ENCODE assay signal across 15 cellular contexts in the genomic region with DNA sequence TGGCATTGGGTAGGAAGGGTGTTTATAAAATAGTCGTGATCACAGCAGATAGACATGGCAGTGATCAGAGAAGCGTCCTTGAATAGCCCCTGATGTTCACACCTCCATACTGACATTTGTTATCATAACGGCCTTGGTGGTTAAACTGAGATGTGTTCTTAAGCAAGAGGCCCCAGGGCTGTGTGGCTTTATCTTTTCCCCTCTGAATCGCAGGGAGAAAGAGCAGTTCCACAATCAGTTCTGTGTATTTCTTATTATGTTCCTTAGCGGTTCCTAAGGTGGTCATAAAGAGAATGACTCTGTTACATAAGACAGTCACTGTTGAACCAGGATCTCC. TPM values are rescaled to one million over a fixed set of nuclear protein-coding genes. Genes with fewer than 3 reads are reported as not detected.
DNase-seq lines count a peak whose midpoint lies in the region; ATAC-seq, FAIRE-seq and TF ChIP-seq lines count a peak whose summit lies in the region.
"Had no signal": no experiment of that assay in that cellular context is flagged by ENCODE, and none has a peak within 500 bp of the region (broad histone marks: within the 10 kb centered on the region; RNA-seq: fewer than 3 reads in every experiment).

No MANE protein-coding gene starts in this region.

- H3K27ac Mint-ChIP-seq in H9, result no peak overlapping the region

- H2BK20ac ChIP-seq in H9 (ENCODE audit: low read depth, low read length, poor library complexity, severe bottlenecking), result no peak overlapping the region

- H3K27me3 Mint-ChIP-seq in H9 (ENCODE audit: low read depth), result no peaks in the 10 kb centered on the region

- H3K23me2 ChIP-seq in H9 (ENCODE audit: insufficient read length, low read depth, low read length, poor library complexity, severe bottlenecking), result no peaks in the 10 kb centered on the region

- H3K79me1 ChIP-seq in H9 (ENCODE audit: insufficient read depth, low read depth, low read length, poor library complexity, severe bottlenecking), result no peaks in the 10 kb centered on the region

- no peak overlapping the region for H3K4me3 ChIP-seq in ACC112 (ENCODE audit: low read depth, low read length)
- no peak overlapping the region for H3K4me3 ChIP-seq in breast epithelium
- H3K4me3 ChIP-seq in keratinocyte (ENCODE audit: control insufficient read depth in 2 of 3, extremely low read depth in 1 of 3, insufficient read depth in 2 of 3, low read depth in 1 of 3, low read length in 3 of 3), result no peak overlapping the region
- H3K4me3 ChIP-seq in sigmoid colon, result no peak overlapping the region
- H3K4me3 ChIP-seq: HAP-1 had no signal

- H3K4me1 ChIP-seq in ACC112 (ENCODE audit: control insufficient read depth, insufficient read depth, low read length, unreplicated experiment), result peaks cover 26% of the 10 kb centered on the region
- peaks cover 0 to 8% of the 10 kb centered on the region in 2 donors for H3K4me1 ChIP-seq in breast epithelium
- H3K4me1 ChIP-seq in keratinocyte (ENCODE audit: control insufficient read depth, extremely low read depth, insufficient read depth, low read length), result peaks cover 41% of the 10 kb centered on the region
- peaks cover 0 to 36% (median 15%) of the 10 kb centered on the region in 4 donors for H3K4me1 ChIP-seq in sigmoid colon
- H3K4me1 ChIP-seq in H9 (ENCODE audit: insufficient read depth, low read length), result no peaks in the 10 kb centered on the region
- H3K4me1 ChIP-seq: HAP-1 had no signal

- no peak overlapping the region for H2BK15ac ChIP-seq in H9 (ENCODE audit: low read depth, low read length)

- H2AFZ ChIP-seq in ACC112 (ENCODE audit: low read length, unreplicated experiment) (peak overlapping the region; percentile 68), keratinocyte (ENCODE audit: control insufficient read depth, low read length) (peak overlapping the region; percentile 63), H9 (ENCODE audit: low read length) (no peak overlapping the region)

- intact Hi-C loops in breast epithelium (cut with DNase I; ENCODE audit: low total_unique reads), result no loop called here
- intact Hi-C loops in sigmoid colon (cut with DNase I), result no loop called here

- no peak overlapping the region for H3K27ac ChIP-seq in ACC112 (ENCODE audit: low read depth, low read length)
- H3K27ac ChIP-seq in breast epithelium, result peak overlapping the region; percentile 56 to 69
- H3K27ac ChIP-seq in keratinocyte (ENCODE audit: control insufficient read depth, insufficient read depth, low read length), result no peak overlapping the region
- H3K27ac ChIP-seq in sigmoid colon, result peak overlapping the region; percentile 32 to 38 (median 38)
- H3K27ac ChIP-seq in H9 (ENCODE audit: insufficient read length, low read depth, low read length), result no peak overlapping the region
- H3K27ac ChIP-seq: epithelial cell of prostate had no signal

- no peak overlapping the region for H2BK12ac ChIP-seq in H9 (ENCODE audit: insufficient read length, low read depth, low read length)

- H3K9me1 ChIP-seq in keratinocyte (ENCODE audit: control insufficient read depth, extremely low read depth, insufficient read depth, low read length), result no peaks in the 10 kb centered on the region

- H3K36me3 ChIP-seq in ACC112 (ENCODE audit: insufficient read depth, low read length), result no peaks in the 10 kb centered on the region
- H3K36me3 ChIP-seq in breast epithelium, result no peaks in the 10 kb centered on the region
- no peaks in the 10 kb centered on the region for H3K36me3 ChIP-seq in keratinocyte (ENCODE audit: control insufficient read depth in 2 of 2, extremely low read depth in 1 of 2, insufficient read depth in 2 of 2, low read length in 2 of 2)
- H3K36me3 ChIP-seq in sigmoid colon, result no peaks in the 10 kb centered on the region
- H3K36me3 ChIP-seq: HAP-1 had no signal

- H3K14ac ChIP-seq in H9 (ENCODE audit: insufficient read depth, low read length), result no peak overlapping the region

- H4K91ac ChIP-seq in H9 (ENCODE audit: insufficient read length, low read depth, low read length), result no peak overlapping the region

- H3K23ac ChIP-seq in H9 (ENCODE audit: insufficient read length, low read depth, low read length), result no peak overlapping the region

- no peak overlapping the region for H3K9ac ChIP-seq in keratinocyte (ENCODE audit: control insufficient read depth, extremely low read depth, insufficient read depth, low read length)
- H3K9ac ChIP-seq in H9 (ENCODE audit: extremely low read depth, insufficient read length, low read length), result no peak overlapping the region

- no peak overlapping the region for H2BK5ac ChIP-seq in H9 (ENCODE audit: insufficient read length, low read length)

- H3K36me3 Mint-ChIP-seq in H9 (ENCODE audit: insufficient read depth in 1 of 3, low read depth in 3 of 3), result no peaks in the 10 kb centered on the region

- dilution Hi-C loops in keratinocyte (cut with MboI; ENCODE audit: extremely low pct_ligation_motif_present, low sequenced_read_pairs), result no loop called here

- H3K4ac ChIP-seq in H9 (ENCODE audit: low read depth, low read length), result no peak overlapping the region

- no peak for TF ChIP-seq EP300 in sigmoid colon (IDR thresholded peaks at IDR 0.05)

- no peak overlapping the region for H2AK5ac ChIP-seq in H9 (ENCODE audit: insufficient read length, low read length)

- no peaks in the 10 kb centered on the region for H3K4me1 Mint-ChIP-seq in H9

- H3K4me2 ChIP-seq in keratinocyte (ENCODE audit: control insufficient read depth, extremely low read depth, insufficient read depth, low read depth, low read length), result peak overlapping the region; percentile 31
- no peak overlapping the region for H3K4me2 ChIP-seq in H9 (ENCODE audit: insufficient read depth, insufficient read length, low read length)

- no peak overlapping the region for H3K56ac ChIP-seq in H9 (ENCODE audit: insufficient read length, low read depth, low read length)

- H2BK120ac ChIP-seq in H9 (ENCODE audit: low read depth, low read length, poor library complexity, severe bottlenecking), result no peak overlapping the region

- H4K5ac ChIP-seq in H9 (ENCODE audit: insufficient read length, low read depth, low read length), result no peak overlapping the region

- no peak for TF ChIP-seq POLR2A in breast epithelium (IDR thresholded peaks at IDR 0.05)
- TF ChIP-seq POLR2A in sigmoid colon (IDR thresholded peaks at IDR 0.05), result no peak

- FAIRE-seq in keratinocyte (lab: Jason Lieb, UNC), result peak; percentile 65

- H3K4me3 Mint-ChIP-seq in H9, result no peak overlapping the region

- no peak for DNase-seq in breast epithelium (ENCODE audit: low spot score in 2 of 2)
- DNase-seq in keratinocyte (ENCODE audit: low read depth, low spot score), result no peak
- no peak for DNase-seq in sigmoid colon
- no peak for DNase-seq in NOMO-1 treated with DMSO at 0.1 percent for 48 hours (lab: John Stamatoyannopoulos, UW; ENCODE audit: unreplicated experiment)
- no peak for DNase-seq in H9
- DNase-seq in cerebellar nuclear complex (lab: John Stamatoyannopoulos, UW), result no peak
- DNase-seq: activated T-cell treated with anti-CD3 and anti-CD28 coated beads for 4 hours, NCI-H1436, NCI-H526, occipital lobe, SHP77 treated with DMSO at 0.1 percent for 48 hours had no signal

- H3K18ac ChIP-seq in H9 (ENCODE audit: insufficient read length, low read depth, low read length), result no peak overlapping the region

- H4K20me1 ChIP-seq in keratinocyte (ENCODE audit: control insufficient read depth, extremely low read depth, insufficient read depth, low read length) (no peaks in the 10 kb centered on the region), H9 (ENCODE audit: control insufficient read depth, insufficient read depth, insufficient read length) (no peaks in the 10 kb centered on the region)

- H3K9me3 ChIP-seq in breast epithelium (no peaks in the 10 kb centered on the region), keratinocyte (ENCODE audit: control insufficient read depth, low read depth, low read length) (no peaks in the 10 kb centered on the region), sigmoid colon (no peaks in the 10 kb centered on the region), H9 (ENCODE audit: control insufficient read depth, low read depth, low read length) (no peaks in the 10 kb centered on the region)
- H3K9me3 ChIP-seq: HAP-1 had no signal

- ATAC-seq in HG03439 (IDR thresholded peaks at IDR 0.05; ENCODE audit: unreplicated experiment), result no peak

- no peaks in the 10 kb centered on the region for H3K27me3 ChIP-seq in ACC112 (ENCODE audit: insufficient read depth, low read length)
- H3K27me3 ChIP-seq in breast epithelium, result no peaks in the 10 kb centered on the region
- H3K27me3 ChIP-seq in keratinocyte (ENCODE audit: control insufficient read depth, extremely low read depth, insufficient read depth, low read length), result no peaks in the 10 kb centered on the region
- no peaks in the 10 kb centered on the region for H3K27me3 ChIP-seq in sigmoid colon
- no peaks in the 10 kb centered on the region for H3K27me3 ChIP-seq in H9 (ENCODE audit: insufficient read depth, low read length)

- H3K9me3 Mint-ChIP-seq in H9, result no peaks in the 10 kb centered on the region

- WGBS in sigmoid colon, 2 donors, result 8 to 51% methylated on average over 5 of the region's 5 CpGs
- no CpG with 5 or more reads among the region's 5 CpGs for WGBS in H9 (ENCODE audit: extremely low coverage, insufficient read length, low lambda C conversion rate)

- H4K8ac ChIP-seq in H9 (replicated peaks; ENCODE audit: insufficient read length, low read depth, low read length), result no peak overlapping the region

- no peak for TF ChIP-seq CTCF in breast epithelium (IDR thresholded peaks at IDR 0.05)
- no peak for TF ChIP-seq CTCF in keratinocyte (optimal IDR thresholded peaks at IDR 0.05 in 1 of 3, IDR thresholded peaks at IDR 0.05 in 1 of 3, conservative IDR thresholded peaks at IDR 0.05 in 1 of 3; ENCODE audit: extremely low read depth in 1 of 3, insufficient read depth in 2 of 3, low read length in 3 of 3)
- TF ChIP-seq CTCF in sigmoid colon (IDR thresholded peaks at IDR 0.05), result no peak
- no peak for TF ChIP-seq CTCF in H9 (conservative IDR thresholded peaks at IDR 0.05)

- H3K79me2 ChIP-seq in ACC112 (ENCODE audit: control insufficient read depth, insufficient read depth, low read length, unreplicated experiment) (no peaks in the 10 kb centered on the region), keratinocyte (ENCODE audit: control insufficient read depth, insufficient read depth, low read length) (no peaks in the 10 kb centered on the region), H9 (ENCODE audit: insufficient read depth, low read length) (no peaks in the 10 kb centered on the region)

- H3T11ph ChIP-seq in H9 (ENCODE audit: low read length), result no peak overlapping the region

RNA-seq across cellular contexts. Expression of a gene that starts 52.8 kb away (rescaled TPM):
- total RNA-seq in breast epithelium, result 10 to 100 TPM; 19.8 to 46.0 (median 31.5) TPM
- polyA plus RNA-seq in keratinocyte, result 5.3 to 9.1 TPM (median 6.3 TPM) in 3 replicates
- 7.5 TPM for polyA plus RNA-seq in keratinocyte (2011; ENCODE audit: low read depth)
- 3.5 and 5.4 TPM in 2 replicates for polyA plus RNA-seq in keratinocyte (2011; cell fraction: cytosol; rRNA removed)
- polyA plus RNA-seq in keratinocyte (2011; cell fraction: nucleus; rRNA removed), result 10.9 and 12.9 TPM in 2 replicates
- 7.5 and 9.4 TPM in 2 replicates for polyA plus RNA-seq in keratinocyte (2012; ENCODE audit: low replicate concordance)
- polyA minus RNA-seq in keratinocyte, result 3.3 to 10.6 TPM (median 4.0 TPM) in 3 replicates
- 5.2 TPM for polyA minus RNA-seq in keratinocyte (2011; cell fraction: cytosol; rRNA and poly(A)+ RNA removed)
- polyA minus RNA-seq in keratinocyte (2011; cell fraction: nucleus; rRNA and poly(A)+ RNA removed), result 8.5 and 14.3 TPM in 2 replicates
- 10 to 100 TPM; 13.4 to 23.9 (median 20.6) TPM for total RNA-seq in sigmoid colon
- polyA plus RNA-seq in sigmoid colon, result 10 to 100 TPM in 2 of 3 donors, 1 to 10 TPM in 1; 8.4 to 16.4 (median 11.4) TPM
- 32.4 and 33.6 TPM in 2 replicates for total RNA-seq in H9 (2021)

Comparison
In these comparisons a context has a peak if more than half of its experiments do, and no peak if none do; other contexts are left out.
1. H3K27ac ChIP-seq: peak in breast epithelium (2 of 2) and sigmoid colon (4 of 4); none in ACC112 (single experiment), keratinocyte (single experiment) and H9 (single experiment).